In the genomic region with DNA sequence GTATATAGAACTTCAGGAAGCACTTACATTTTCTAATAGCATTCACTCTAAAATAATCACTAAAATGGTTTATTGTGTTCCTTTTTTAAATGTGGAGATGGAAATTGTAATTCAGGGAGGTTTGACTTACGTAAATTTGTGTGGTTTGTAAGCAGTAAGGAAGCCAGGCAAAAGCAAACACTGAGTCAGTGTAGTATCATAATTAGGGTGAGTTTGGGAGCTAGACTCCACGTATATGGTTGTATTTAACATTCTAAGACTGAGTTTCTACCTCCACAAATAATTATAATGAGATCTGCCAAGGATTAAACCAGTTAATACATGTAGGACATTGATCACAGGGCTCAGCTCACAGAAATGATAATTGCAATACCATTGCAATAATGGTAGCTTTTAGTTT, we compare ENCODE assay signal across 17 cellular contexts.
"Had no signal": no experiment of that assay in that cellular context is flagged by ENCODE, and none has a peak within 500 bp of the region (broad histone marks: within the 10 kb centered on the region; RNA-seq: fewer than 3 reads in every experiment).

No MANE protein-coding gene starts in this region.

- H3K79me2 ChIP-seq: hepatocyte had no signal

- H3K4me1 ChIP-seq: psoas muscle, right lobe of liver, tibial artery, upper lobe of left lung, uterus had no signal

- H2AFZ ChIP-seq: hepatocyte had no signal

- ATAC-seq: left colon; left ventricle myocardium superior; naive thymus-derived CD8-positive, alpha-beta T cell; psoas muscle; right lobe of liver; stimulated activated memory B cell treated with anti-CD40 and anti-IgM and Interleukin-4, amounts not matched to agents 10 μg/mL and 1 μg/mL and 100 μg/mL, for 72 hours had no signal

- DNase-seq: foreskin melanocyte; head of caudate nucleus; left colon; left ventricle myocardium superior; naive thymus-derived CD8-positive, alpha-beta T cell; psoas muscle; retina; right lobe of liver; stimulated activated CD4-positive, alpha-beta T cell treated with anti-CD3 and anti-CD28 coated beads, Interleukin-15, amount 100 ng/mL, for 24 hours; stimulated activated CD4-positive, alpha-beta T cell treated with anti-CD3 and anti-CD28 coated beads, Interleukin-1b, Interleukin-23, amount 100 ng/mL, for 48 hours; stimulated activated CD4-positive, alpha-beta T cell treated with anti-CD3 and anti-CD28 coated beads, Interleukin-4, amount 100 ng/mL, for 24 hours; tibial artery; upper lobe of left lung; uterus had no signal

- H3K4me3 ChIP-seq: hepatocyte, psoas muscle, right lobe of liver, tibial artery, upper lobe of left lung, uterus had no signal

- H3K9me3 ChIP-seq: neutrophil, psoas muscle, right lobe of liver, tibial artery, upper lobe of left lung, uterus had no signal

- H3K4me2 ChIP-seq: hepatocyte had no signal

- H3K27me3 ChIP-seq: hepatocyte, neutrophil, right lobe of liver, tibial artery, upper lobe of left lung, uterus had no signal

- H3K36me3 ChIP-seq: neutrophil, right lobe of liver, tibial artery, upper lobe of left lung, uterus had no signal

- H3K27ac ChIP-seq: hepatocyte, neutrophil, psoas muscle, right lobe of liver, tibial artery, upper lobe of left lung, uterus had no signal
